ENCODE assay signal across 17 cellular contexts in the genomic region with DNA sequence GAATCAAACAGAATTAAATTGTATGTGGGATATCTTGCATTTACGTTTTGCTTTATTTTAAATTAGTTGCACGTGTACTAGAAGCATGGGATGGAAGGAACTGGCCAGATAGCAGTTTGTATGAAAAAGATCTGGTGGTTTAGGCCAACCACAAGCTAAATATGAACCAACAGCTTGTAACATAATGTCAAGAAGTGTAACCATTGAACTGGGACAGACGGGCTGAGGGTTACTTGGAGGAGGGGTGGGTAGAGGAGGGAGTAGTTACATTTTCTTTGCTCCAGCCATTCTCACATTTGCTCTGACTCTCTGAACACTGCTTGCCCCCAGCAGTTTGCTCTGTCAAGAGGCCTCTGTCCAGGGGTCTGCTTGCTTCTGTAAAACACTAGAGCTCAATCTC. TPM values are rescaled to one million over a fixed set of nuclear protein-coding genes. Genes with fewer than 3 reads are reported as not detected.
A peak's percentile ranks its signal among the peaks of the same experiment; 100 is the strongest.
DNase-seq lines count a peak whose midpoint lies in the region; ATAC-seq and TF ChIP-seq lines count a peak whose summit lies in the region.
"Had no signal": no experiment of that assay in that cellular context is flagged by ENCODE, and none has a peak within 500 bp of the region (broad histone marks: within the 10 kb centered on the region; RNA-seq: fewer than 3 reads in every experiment).

No MANE protein-coding gene starts in this region.

- H3K4me3 ChIP-seq in BLaER1, result peak overlapping the region; percentile 61
- no peak overlapping the region for H3K4me3 ChIP-seq in Panc1 (ENCODE audit: low read depth in 2 of 2, low read length in 2 of 2)
- H3K4me3 ChIP-seq in hepatocyte, result no peak overlapping the region
- H3K4me3 ChIP-seq: PC-9, tibial artery had no signal

- 85% methylated on average over 3 of the region's 3 CpGs for WGBS in hepatocyte (ENCODE audit: low lambda C conversion rate, missing lambda C conversion rate)

- no peaks in the 10 kb centered on the region for H3K36me3 Mint-ChIP-seq in stimulated activated effector memory CD8-positive, alpha-beta T cell treated with anti-CD3 and anti-CD28 coated beads, Interleukin-12 subunit alpha, Interleukin-12 subunit beta, amount 100 ng/mL, for 72 hours
- H3K36me3 Mint-ChIP-seq: naive thymus-derived CD8-positive, alpha-beta T cell had no signal

- no TSS peak for BruUV-seq in Panc1 (replicated peaks; lab: Mats Ljungman, UMichigan)

- DNase-seq in Panc1 (ENCODE audit: low read depth, low spot score) (no peak), hepatocyte (ENCODE audit: low spot score) (no peak), NCI-H345 (lab: John Stamatoyannopoulos, UW) (no peak)
- DNase-seq in stimulated activated effector memory CD8-positive, alpha-beta T cell treated with anti-CD3 and anti-CD28 coated beads, Interleukin-12 subunit alpha, Interleukin-12 subunit beta, amount 100 ng/mL, for 72 hours (ENCODE audit: low spot score in 2 of 2), result no peak
- DNase-seq: activated CD8-positive, alpha-beta memory T cell treated with anti-CD3 and anti-CD28 coated beads, Interleukin-2, amount 50 U/mL, for 4 hours; foreskin melanocyte; naive thymus-derived CD8-positive, alpha-beta T cell; NCI-H187 treated with DMSO at 0.1 percent for 48 hours; PC-9; T1000; tibial artery had no signal

- no peaks in the 10 kb centered on the region for H3K9me3 ChIP-seq in BLaER1
- no peaks in the 10 kb centered on the region for H3K9me3 ChIP-seq in Panc1 (ENCODE audit: control insufficient read depth, insufficient read depth, low read depth, low read length)
- no peaks in the 10 kb centered on the region for H3K9me3 ChIP-seq in hepatocyte (ENCODE audit: low read depth)
- H3K9me3 ChIP-seq: tibial artery had no signal

- in situ Hi-C loops in Panc1 (cut with HindIII; ENCODE audit: low pct_unique_long_range_greater_than_20kb, low sequenced_read_pairs), result no loop called here

- H3K9ac ChIP-seq in BLaER1, result peak overlapping the region; percentile 85

- POLR2A ChIA-PET in Panc1 (lab: Charles Lee), result interaction anchor here (0.5 to 0.6 kb wide), 2 partner anchors 62 to 78 kb away, joined by 3 to 5 read pairs; no protein-coding TSS in a partner anchor

- no peaks in the 10 kb centered on the region for H3K79me2 ChIP-seq in hepatocyte

- TF ChIP-seq CTCF in Panc1 (IDR thresholded peaks at IDR 0.05), result no peak
- no peak for TF ChIP-seq CTCF in hepatocyte (IDR thresholded peaks at IDR 0.05; ENCODE audit: poor library complexity)

- intact Hi-C loops in Panc1 (cut with micrococcal nuclease; ENCODE audit: unreplicated experiment), result no loop called here

- H3K9me3 Mint-ChIP-seq in stimulated activated effector memory CD8-positive, alpha-beta T cell treated with anti-CD3 and anti-CD28 coated beads, Interleukin-12 subunit alpha, Interleukin-12 subunit beta, amount 100 ng/mL, for 72 hours, result no peaks in the 10 kb centered on the region
- H3K9me3 Mint-ChIP-seq: naive thymus-derived CD8-positive, alpha-beta T cell had no signal

- H3K4me2 ChIP-seq in BLaER1 (peak overlapping the region; percentile 80), hepatocyte (no peak overlapping the region)
- H3K4me2 ChIP-seq: PC-9 had no signal

- H2AFZ ChIP-seq in hepatocyte, result no peak overlapping the region
- H2AFZ ChIP-seq: PC-9 had no signal

- H3K27ac ChIP-seq in BLaER1 (peak overlapping the region; percentile 97), Panc1 (ENCODE audit: low read length) (no peak overlapping the region), hepatocyte (no peak overlapping the region)
- H3K27ac ChIP-seq: PC-9, tibial artery had no signal

- H3K4me1 ChIP-seq in BLaER1 (peaks cover 89% of the 10 kb centered on the region), Panc1 (ENCODE audit: control insufficient read depth, insufficient read depth, low read length) (no peaks in the 10 kb centered on the region), hepatocyte (ENCODE audit: insufficient read depth) (no peaks in the 10 kb centered on the region)
- H3K4me1 ChIP-seq: tibial artery had no signal

- H3K36me3 ChIP-seq in BLaER1 (no peaks in the 10 kb centered on the region), Panc1 (ENCODE audit: control insufficient read depth, insufficient read depth, low read length) (no peaks in the 10 kb centered on the region), hepatocyte (replicated peaks; ENCODE audit: insufficient read depth, low read depth) (no peaks in the 10 kb centered on the region)
- H3K36me3 ChIP-seq: tibial artery had no signal

- H3K4me3 Mint-ChIP-seq in stimulated activated effector memory CD8-positive, alpha-beta T cell treated with anti-CD3 and anti-CD28 coated beads, Interleukin-12 subunit alpha, Interleukin-12 subunit beta, amount 100 ng/mL, for 72 hours, result no peak overlapping the region

- CTCF ChIA-PET in Panc1 (lab: Charles Lee), result no interaction called here

- H3K27ac Mint-ChIP-seq in stimulated activated effector memory CD8-positive, alpha-beta T cell treated with anti-CD3 and anti-CD28 coated beads, Interleukin-12 subunit alpha, Interleukin-12 subunit beta, amount 100 ng/mL, for 72 hours, result no peak overlapping the region

- H3K9me2 ChIP-seq in hepatocyte (replicated peaks; ENCODE audit: insufficient read depth), result no peaks in the 10 kb centered on the region

- no peaks in the 10 kb centered on the region for H4K20me1 ChIP-seq in BLaER1
- H4K20me1 ChIP-seq in hepatocyte (ENCODE audit: insufficient read depth, poor library complexity, severe bottlenecking), result no peaks in the 10 kb centered on the region

- ATAC-seq in GM19438 (IDR thresholded peaks at IDR 0.05; ENCODE audit: low read depth, unreplicated experiment) (peak; percentile 75), HG03108 (IDR thresholded peaks at IDR 0.05; ENCODE audit: unreplicated experiment) (peak; percentile 87), Panc1 (peak; percentile 37; the same call in 1 of the 2 replicates), SK-N-SH treated with all-trans-retinoic acid at 6 μM for 48 hours (no peak)
- no peak for ATAC-seq in stimulated activated effector memory CD8-positive, alpha-beta T cell treated with anti-CD3 and anti-CD28 coated beads, Interleukin-12 subunit alpha, Interleukin-12 subunit beta, amount 100 ng/mL, for 72 hours
- ATAC-seq: naive thymus-derived CD8-positive, alpha-beta T cell had no signal

- H3K27me3 ChIP-seq in BLaER1 (no peaks in the 10 kb centered on the region), Panc1 (ENCODE audit: control insufficient read depth, insufficient read depth, low read length) (no peaks in the 10 kb centered on the region), hepatocyte (no peaks in the 10 kb centered on the region)
- H3K27me3 ChIP-seq: tibial artery had no signal

- H3K4me1 Mint-ChIP-seq in stimulated activated effector memory CD8-positive, alpha-beta T cell treated with anti-CD3 and anti-CD28 coated beads, Interleukin-12 subunit alpha, Interleukin-12 subunit beta, amount 100 ng/mL, for 72 hours, result peaks cover 15% of the 10 kb centered on the region

TF ChIP-seq in SK-N-SH treated with all-trans-retinoic acid at 6 μM for 48 hours, 23 proteins besides CTCF, POLR2A, EP300 and RAD21:
- TF ChIP-seq SNAI2 (CRISPR knock-in tag; IDR thresholded peaks at IDR 0.05), result no peak
- TF ChIP-seq, protein P1, sequence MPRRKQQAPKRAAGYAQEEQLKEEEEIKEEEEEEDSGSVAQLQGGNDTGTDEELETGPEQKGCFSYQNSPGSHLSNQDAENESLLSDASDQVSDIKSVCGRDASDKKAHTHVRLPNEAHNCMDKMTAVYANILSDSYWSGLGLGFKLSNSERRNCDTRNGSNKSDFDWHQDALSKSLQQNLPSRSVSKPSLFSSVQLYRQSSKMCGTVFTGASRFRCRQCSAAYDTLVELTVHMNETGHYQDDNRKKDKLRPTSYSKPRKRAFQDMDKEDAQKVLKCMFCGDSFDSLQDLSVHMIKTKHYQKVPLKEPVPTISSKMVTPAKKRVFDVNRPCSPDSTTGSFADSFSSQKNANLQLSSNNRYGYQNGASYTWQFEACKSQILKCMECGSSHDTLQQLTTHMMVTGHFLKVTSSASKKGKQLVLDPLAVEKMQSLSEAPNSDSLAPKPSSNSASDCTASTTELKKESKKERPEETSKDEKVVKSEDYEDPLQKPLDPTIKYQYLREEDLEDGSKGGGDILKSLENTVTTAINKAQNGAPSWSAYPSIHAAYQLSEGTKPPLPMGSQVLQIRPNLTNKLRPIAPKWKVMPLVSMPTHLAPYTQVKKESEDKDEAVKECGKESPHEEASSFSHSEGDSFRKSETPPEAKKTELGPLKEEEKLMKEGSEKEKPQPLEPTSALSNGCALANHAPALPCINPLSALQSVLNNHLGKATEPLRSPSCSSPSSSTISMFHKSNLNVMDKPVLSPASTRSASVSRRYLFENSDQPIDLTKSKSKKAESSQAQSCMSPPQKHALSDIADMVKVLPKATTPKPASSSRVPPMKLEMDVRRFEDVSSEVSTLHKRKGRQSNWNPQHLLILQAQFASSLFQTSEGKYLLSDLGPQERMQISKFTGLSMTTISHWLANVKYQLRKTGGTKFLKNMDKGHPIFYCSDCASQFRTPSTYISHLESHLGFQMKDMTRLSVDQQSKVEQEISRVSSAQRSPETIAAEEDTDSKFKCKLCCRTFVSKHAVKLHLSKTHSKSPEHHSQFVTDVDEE (CRISPR knock-in tag; IDR thresholded peaks at IDR 0.05), result no peak
- no peak for TF ChIP-seq OSR1 (CRISPR knock-in tag; IDR thresholded peaks at IDR 0.05)
- TF ChIP-seq, protein P2, sequence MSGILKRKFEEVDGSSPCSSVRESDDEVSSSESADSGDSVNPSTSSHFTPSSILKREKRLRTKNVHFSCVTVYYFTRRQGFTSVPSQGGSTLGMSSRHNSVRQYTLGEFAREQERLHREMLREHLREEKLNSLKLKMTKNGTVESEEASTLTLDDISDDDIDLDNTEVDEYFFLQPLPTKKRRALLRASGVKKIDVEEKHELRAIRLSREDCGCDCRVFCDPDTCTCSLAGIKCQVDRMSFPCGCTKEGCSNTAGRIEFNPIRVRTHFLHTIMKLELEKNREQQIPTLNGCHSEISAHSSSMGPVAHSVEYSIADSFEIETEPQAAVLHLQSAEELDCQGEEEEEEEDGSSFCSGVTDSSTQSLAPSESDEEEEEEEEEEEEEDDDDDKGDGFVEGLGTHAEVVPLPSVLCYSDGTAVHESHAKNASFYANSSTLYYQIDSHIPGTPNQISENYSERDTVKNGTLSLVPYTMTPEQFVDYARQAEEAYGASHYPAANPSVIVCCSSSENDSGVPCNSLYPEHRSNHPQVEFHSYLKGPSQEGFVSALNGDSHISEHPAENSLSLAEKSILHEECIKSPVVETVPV (CRISPR knock-in tag; IDR thresholded peaks at IDR 0.05), result no peak
- TF ChIP-seq PPARA (CRISPR knock-in tag; IDR thresholded peaks at IDR 0.05; ENCODE audit: borderline replicate concordance), result no peak
- no peak for TF ChIP-seq CSDC2 (CRISPR knock-in tag; IDR thresholded peaks at IDR 0.05)
- TF ChIP-seq ZFP30 (CRISPR knock-in tag; IDR thresholded peaks at IDR 0.05), result no peak
- no peak for TF ChIP-seq BACH2 (CRISPR knock-in tag; IDR thresholded peaks at IDR 0.05; ENCODE audit: borderline replicate concordance)
- no peak for TF ChIP-seq ESRRG (CRISPR knock-in tag; IDR thresholded peaks at IDR 0.05)

RNA-seq across cellular contexts. Expression of a gene that starts 31.7 kb away (rescaled TPM):
- total RNA-seq in Panc1 (2021; ENCODE audit: unreplicated experiment) (not detected), hepatocyte (not detected in 2 replicates)
- polyA plus RNA-seq in Panc1 (2012; ENCODE audit: insufficient read length), result not detected
- 0.11 and 0.29 TPM in 2 replicates for polyA plus RNA-seq in hepatocyte
- total RNA-seq: Daoy, dermis microvascular lymphatic vessel endothelial cell, PC-9 had no signal

Comparison
In these comparisons a context has a peak if more than half of its experiments do, and no peak if none do; other contexts are left out.
1. ATAC-seq: peak in GM19438 (single experiment), HG03108 (single experiment) and Panc1 (single experiment); none in SK-N-SH treated with all-trans-retinoic acid at 6 μM for 48 hours (single experiment) and stimulated activated effector memory CD8-positive, alpha-beta T cell treated with anti-CD3 and anti-CD28 coated beads, Interleukin-12 subunit alpha, Interleukin-12 subunit beta, amount 100 ng/mL, for 72 hours (single experiment).